Comparison of ENCODE assay signal across 8 cellular contexts in genomic region chr16:75555707-75556512, GRCh38. TPM values are rescaled to one million over a fixed set of nuclear protein-coding genes. Genes with fewer than 3 reads are reported as not detected.
A peak's percentile ranks its signal among the peaks of the same experiment; 100 is the strongest.
DNase-seq lines count a peak whose midpoint lies in the region; ATAC-seq and TF ChIP-seq lines count a peak whose summit lies in the region.

Gene TMEM231, minus strand, starts transcription at chr16:75556252. Its CDS starts 43 bp downstream, at chr16:75556209.

- ATAC-seq in GM18907 (IDR thresholded peaks at IDR 0.05; ENCODE audit: unreplicated experiment) (peak; percentile 98), HG03139 (IDR thresholded peaks at IDR 0.05; ENCODE audit: unreplicated experiment) (peak; percentile 96)

- peak; percentile 66 for DNase-seq in AG09319 (ENCODE audit: extremely low read depth, low read depth)
- peak; percentile 71 for DNase-seq in NCI-H345 treated with DMSO at 0.1 percent for 48 hours (lab: John Stamatoyannopoulos, UW; ENCODE audit: unreplicated experiment)
- DNase-seq in activated CD4-positive, CD25-positive, alpha-beta regulatory T cell treated with anti-CD3 and anti-CD28 coated beads, Interleukin-2, amount 50 U/mL, for 72 hours = peak; percentile 94
- DNase-seq in cerebellum (ENCODE audit: low spot score) = peak; percentile 97
- DNase-seq in kidney epithelial cell (ENCODE audit: low read depth) = peak; percentile 80
- DNase-seq in stimulated activated CD4-positive, alpha-beta T cell treated with anti-CD3 and anti-CD28 coated beads, Interleukin-15, amount 100 ng/mL, for 24 hours = peak; percentile 99

- peak within 1 kb of the TSS; percentile 80 for H3K4me3 ChIP-seq in kidney epithelial cell (ENCODE audit: low read depth, low read length)

- TF ChIP-seq CTCF in AG09319 (IDR thresholded peaks at IDR 0.05; ENCODE audit: low read depth, low read length) = no peak
- no peak for TF ChIP-seq CTCF in kidney epithelial cell (IDR thresholded peaks at IDR 0.05; ENCODE audit: insufficient read depth, low read length, poor library complexity, severe bottlenecking)

- H3K27me3 ChIP-seq in kidney epithelial cell (ENCODE audit: control insufficient read depth, insufficient read depth, low read length) = no peaks in the 10 kb centered on the region

- H3K36me3 ChIP-seq in kidney epithelial cell (ENCODE audit: control insufficient read depth, insufficient read depth, low read length) = no peaks in the 10 kb centered on the region

RNA-seq across cellular contexts. Expression of gene TMEM231, which starts in this region (rescaled TPM):
- total RNA-seq in cerebellum (21.2 TPM), kidney epithelial cell (14.9 and 16.0 TPM in 2 replicates)

Comparison
In these comparisons a context has a peak if more than half of its experiments do, and no peak if none do; other contexts are left out.
1. Peak in every context shown above with its lines: DNase-seq, ATAC-seq and H3K4me3 ChIP-seq.